ENCODE assay signal across 13 cellular contexts in the genomic region with DNA sequence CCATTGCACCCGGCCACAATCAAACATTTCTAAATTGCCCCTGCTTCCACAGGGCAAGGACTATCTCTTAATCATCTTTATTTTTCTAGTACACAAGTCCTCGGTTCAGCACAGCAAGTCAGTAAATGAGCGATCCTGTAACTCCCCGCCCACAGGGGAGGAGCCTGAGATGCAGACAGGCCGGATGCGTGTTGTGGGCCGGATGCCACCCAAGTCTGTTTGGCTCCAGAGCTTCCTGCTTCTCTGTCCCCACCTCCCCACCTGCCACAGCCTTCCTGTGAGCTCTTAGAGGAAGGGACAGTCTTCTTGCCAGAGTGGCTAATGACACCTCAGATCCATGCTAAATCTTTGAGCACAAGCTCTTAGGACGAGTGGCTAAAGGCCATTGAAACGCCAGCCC.
DNase-seq lines count a peak whose midpoint lies in the region; ATAC-seq and TF ChIP-seq lines count a peak whose summit lies in the region.
"Had no signal": no experiment of that assay in that cellular context is flagged by ENCODE, and none has a peak within 500 bp of the region (broad histone marks: within the 10 kb centered on the region; RNA-seq: fewer than 3 reads in every experiment).

No MANE protein-coding gene starts in this region.

- no peaks in the 10 kb centered on the region for H3K79me1 ChIP-seq in H9 (ENCODE audit: insufficient read depth, low read depth, low read length, poor library complexity, severe bottlenecking)

- H3K4me1 Mint-ChIP-seq in H9 (peaks cover 38 to 51% of the 10 kb centered on the region in 2 experiments), WTC11 (peaks cover 46% of the 10 kb centered on the region), osteocyte (ENCODE audit: unreplicated experiment) (no peaks in the 10 kb centered on the region)
- H3K4me1 Mint-ChIP-seq: nephron had no signal

- H4K91ac ChIP-seq in H9 (ENCODE audit: insufficient read length, low read depth, low read length) = no peak overlapping the region

- H3K4me3 ChIP-seq in DND-41 (ENCODE audit: low read depth in 1 of 2, low read length in 2 of 2) = no peak overlapping the region
- no peak overlapping the region for H3K4me3 ChIP-seq in iPS DF 6.9 (ENCODE audit: low read length)

- no peak overlapping the region for H4K8ac ChIP-seq in H9 (replicated peaks; ENCODE audit: insufficient read length, low read depth, low read length)

- H2AFZ ChIP-seq in DND-41 (ENCODE audit: low read depth, low read length) (no peak overlapping the region), H9 (ENCODE audit: low read length) (no peak overlapping the region)

- WGBS in H9 (ENCODE audit: extremely low coverage, insufficient read length, low lambda C conversion rate) = no CpG with 5 or more reads among the region's 9 CpGs
- WGBS in iPS DF 6.9 (ENCODE audit: insufficient coverage, insufficient read length) = no CpG with 5 or more reads among the region's 9 CpGs

- no peak overlapping the region for H3K23ac ChIP-seq in H9 (ENCODE audit: insufficient read length, low read depth, low read length)

- H3K4me2 ChIP-seq in DND-41 (ENCODE audit: insufficient read depth, low read length) (no peak overlapping the region), H9 (ENCODE audit: insufficient read depth, insufficient read length, low read length) (no peak overlapping the region)
- H3K4me2 ChIP-seq: SK-N-SH had no signal

- H3K27ac Mint-ChIP-seq in H9 (no peak overlapping the region; a peak in 1 of 7 replicates), WTC11 (peak overlapping the region; percentile 21; the same call in 1 of the 2 replicates), osteocyte (ENCODE audit: unreplicated experiment) (no peak overlapping the region)
- H3K27ac Mint-ChIP-seq: CD8-positive, alpha-beta T cell; nephron had no signal

- H2BK12ac ChIP-seq in H9 (ENCODE audit: insufficient read length, low read depth, low read length) = no peak overlapping the region

- CTCF ChIA-PET in WTC11 (lab: Charles Lee) = interaction anchor here (0.6 to 1.3 kb wide), 4 partner anchors 49 to 208 kb away, joined by 3 to 6 read pairs (median 5); no protein-coding TSS in a partner anchor

- POLR2A ChIA-PET in WTC11 (lab: Charles Lee) = no interaction called here

- H3K4me3 Mint-ChIP-seq in H9 (peak overlapping the region in 1 of 2 experiments; percentile 53; a peak in 1 of 5 replicates), WTC11 (no peak overlapping the region), osteocyte (ENCODE audit: unreplicated experiment) (no peak overlapping the region)
- H3K4me3 Mint-ChIP-seq: CD8-positive, alpha-beta T cell; nephron had no signal

- H3K4me1 ChIP-seq in DND-41 (ENCODE audit: insufficient read depth, low read length) = no peaks in the 10 kb centered on the region
- H3K4me1 ChIP-seq in H9 (ENCODE audit: insufficient read depth, low read length) = peaks cover 8% of the 10 kb centered on the region; the same call in 1 of the 2 replicates
- H3K4me1 ChIP-seq in iPS DF 6.9 (ENCODE audit: control insufficient read depth, insufficient read depth, low read length) = peaks cover 2% of the 10 kb centered on the region; the same call in 1 of the 2 replicates

- H3K4ac ChIP-seq in H9 (ENCODE audit: low read depth, low read length) = no peak overlapping the region

- H3K27ac ChIP-seq in DND-41 (ENCODE audit: low read length) (no peak overlapping the region), H9 (ENCODE audit: insufficient read length, low read depth, low read length) (no peak overlapping the region), iPS DF 6.9 (ENCODE audit: low read length) (no peak overlapping the region)

- H3K27me3 ChIP-seq in DND-41 (ENCODE audit: insufficient read depth, low read length, poor library complexity) = peaks cover 3% of the 10 kb centered on the region
- H3K27me3 ChIP-seq in H9 (ENCODE audit: insufficient read depth, low read length) = no peaks in the 10 kb centered on the region
- H3K27me3 ChIP-seq in iPS DF 6.9 (ENCODE audit: control insufficient read depth, insufficient read depth, low read length) = no peaks in the 10 kb centered on the region

- H2BK20ac ChIP-seq in H9 (ENCODE audit: low read depth, low read length, poor library complexity, severe bottlenecking) = no peak overlapping the region

- DNase-seq in DND-41 (peak; percentile 39), H9 (peak; percentile 81), WTC11 (ENCODE audit: low spot score) (peak; percentile 54), iPS DF 6.9 (ENCODE audit: low read depth, low spot score) (peak; percentile 22), cerebellar cortex (ENCODE audit: low spot score) (no peak), osteocyte (ENCODE audit: extremely low spot score, unreplicated experiment) (no peak), NCI-H128 (lab: John Stamatoyannopoulos, UW; ENCODE audit: unreplicated experiment) (no peak)
- DNase-seq: CD8-positive, alpha-beta T cell; central memory CD4-positive, alpha-beta T cell; NCI-H1092 treated with DMSO at 0.1 percent for 48 hours; SK-N-SH had no signal

- TF ChIP-seq CTCF in DND-41 (IDR thresholded peaks at IDR 0.05; ENCODE audit: borderline replicate concordance, extremely low read depth, low read length, poor library complexity, severe bottlenecking) (no peak), H9 (conservative IDR thresholded peaks at IDR 0.05) (no peak), WTC11 (IDR thresholded peaks at IDR 0.05) (no peak), osteocyte (IDR thresholded peaks at IDR 0.05) (no peak)

- no peaks in the 10 kb centered on the region for H3K79me2 ChIP-seq in DND-41 (ENCODE audit: insufficient read depth, low read length)
- H3K79me2 ChIP-seq in H9 (ENCODE audit: insufficient read depth, low read length) = no peaks in the 10 kb centered on the region

- H3K27me3 Mint-ChIP-seq in H9 (ENCODE audit: low read depth) (peaks cover 4% of the 10 kb centered on the region; the same call in 1 of the 2 replicates), WTC11 (ENCODE audit: low read depth) (no peaks in the 10 kb centered on the region), osteocyte (ENCODE audit: unreplicated experiment) (no peaks in the 10 kb centered on the region)

- H2AK5ac ChIP-seq in H9 (ENCODE audit: insufficient read length, low read length) = no peak overlapping the region

- H4K5ac ChIP-seq in H9 (ENCODE audit: insufficient read length, low read depth, low read length) = no peak overlapping the region

- no peaks in the 10 kb centered on the region for H3K9me3 ChIP-seq in DND-41 (ENCODE audit: insufficient read depth, low read length, severe bottlenecking)
- no peaks in the 10 kb centered on the region for H3K9me3 ChIP-seq in H9 (ENCODE audit: control insufficient read depth, low read depth, low read length)
- no peaks in the 10 kb centered on the region for H3K9me3 ChIP-seq in iPS DF 6.9 (ENCODE audit: control insufficient read depth, insufficient read depth, low read length)
- H3K9me3 ChIP-seq: SK-N-SH had no signal

- no peak overlapping the region for H3T11ph ChIP-seq in H9 (ENCODE audit: low read length)

- H3K36me3 Mint-ChIP-seq in H9 (ENCODE audit: insufficient read depth in 1 of 3, low read depth in 3 of 3) (no peaks in the 10 kb centered on the region), WTC11 (no peaks in the 10 kb centered on the region), osteocyte (ENCODE audit: unreplicated experiment) (no peaks in the 10 kb centered on the region)
- H3K36me3 Mint-ChIP-seq: CD8-positive, alpha-beta T cell had no signal

- H2BK15ac ChIP-seq in H9 (ENCODE audit: low read depth, low read length) = no peak overlapping the region

- H3K9me3 Mint-ChIP-seq in H9 = no peaks in the 10 kb centered on the region; a peak in 1 of 5 replicates
- no peaks in the 10 kb centered on the region for H3K9me3 Mint-ChIP-seq in WTC11
- H3K9me3 Mint-ChIP-seq in osteocyte (ENCODE audit: unreplicated experiment) = no peaks in the 10 kb centered on the region
- H3K9me3 Mint-ChIP-seq: CD8-positive, alpha-beta T cell; nephron had no signal

- H3K9ac ChIP-seq in DND-41 (ENCODE audit: low read depth, low read length) (no peak overlapping the region), H9 (ENCODE audit: extremely low read depth, insufficient read length, low read length) (no peak overlapping the region)
- H3K9ac ChIP-seq: SK-N-SH had no signal

- no peaks in the 10 kb centered on the region for H3K36me3 ChIP-seq in DND-41 (ENCODE audit: insufficient read depth, low read length)
- no peaks in the 10 kb centered on the region for H3K36me3 ChIP-seq in iPS DF 6.9 (ENCODE audit: control insufficient read depth, insufficient read depth, low read length)

- no peak overlapping the region for H2BK5ac ChIP-seq in H9 (ENCODE audit: insufficient read length, low read length)

- no peak overlapping the region for H2BK120ac ChIP-seq in H9 (ENCODE audit: low read depth, low read length, poor library complexity, severe bottlenecking)

- H3K23me2 ChIP-seq in H9 (ENCODE audit: insufficient read length, low read depth, low read length, poor library complexity, severe bottlenecking) = no peaks in the 10 kb centered on the region

- no peak overlapping the region for H3K56ac ChIP-seq in H9 (ENCODE audit: insufficient read length, low read depth, low read length)

- H3K14ac ChIP-seq in H9 (ENCODE audit: insufficient read depth, low read length) = no peak overlapping the region

- ATAC-seq in DND-41 (ENCODE audit: insufficient read depth, low read depth) (peak; percentile 79), WTC11 (peak; percentile 91)
- ATAC-seq: CD8-positive, alpha-beta T cell; sciatic nerve had no signal

- H4K20me1 ChIP-seq in DND-41 (ENCODE audit: insufficient read depth, low read length) (no peaks in the 10 kb centered on the region), H9 (ENCODE audit: control insufficient read depth, insufficient read depth, insufficient read length) (no peaks in the 10 kb centered on the region)

- H3K18ac ChIP-seq in H9 (ENCODE audit: insufficient read length, low read depth, low read length) = peak overlapping the region; percentile 28

TF ChIP-seq in WTC11, 78 proteins besides CTCF, POLR2A, EP300 and RAD21:
- TF ChIP-seq, protein P1, sequence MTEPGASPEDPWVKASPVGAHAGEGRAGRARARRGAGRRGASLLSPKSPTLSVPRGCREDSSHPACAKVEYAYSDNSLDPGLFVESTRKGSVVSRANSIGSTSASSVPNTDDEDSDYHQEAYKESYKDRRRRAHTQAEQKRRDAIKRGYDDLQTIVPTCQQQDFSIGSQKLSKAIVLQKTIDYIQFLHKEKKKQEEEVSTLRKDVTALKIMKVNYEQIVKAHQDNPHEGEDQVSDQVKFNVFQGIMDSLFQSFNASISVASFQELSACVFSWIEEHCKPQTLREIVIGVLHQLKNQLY (CRISPR knock-in tag; IDR thresholded peaks at IDR 0.05) = no peak

Comparison
In these comparisons a context has a peak if more than half of its experiments do, and no peak if none do; other contexts are left out.
1. DNase-seq: peak in DND-41 (single experiment), H9 (single experiment), WTC11 (single experiment) and iPS DF 6.9 (single experiment); none in cerebellar cortex (single experiment), osteocyte (single experiment) and NCI-H128 (single experiment).